Comparison of ENCODE assay signal across 14 cellular contexts in genomic region chr2:236498369-236498768, GRCh38.
DNase-seq lines count a peak whose midpoint lies in the region; ATAC-seq and TF ChIP-seq lines count a peak whose summit lies in the region.
"Had no signal": no experiment of that assay in that cellular context is flagged by ENCODE, and none has a peak within 500 bp of the region (broad histone marks: within the 10 kb centered on the region; RNA-seq: fewer than 3 reads in every experiment).

No MANE protein-coding gene starts in this region.

- H3K79me1 ChIP-seq in IMR-90 (ENCODE audit: low read depth in 1 of 2, low read length in 2 of 2): no peaks in the 10 kb centered on the region

- no peak overlapping the region for H4K8ac ChIP-seq in IMR-90 (ENCODE audit: low read depth in 2 of 2, low read length in 2 of 2)

- H3K27ac ChIP-seq in IMR-90 (ENCODE audit: insufficient read depth, low read length) (no peak overlapping the region), left lung (no peak overlapping the region)
- H3K27ac ChIP-seq: skin epidermis had no signal

- no peak overlapping the region for H3K56ac ChIP-seq in IMR-90 (ENCODE audit: extremely low read depth, insufficient read depth, low read length)

- H3K4me3 ChIP-seq in IMR-90 (ENCODE audit: insufficient read depth, low read depth, low read length): no peak overlapping the region
- no peak overlapping the region for H3K4me3 ChIP-seq in left lung
- H3K4me3 ChIP-seq: skin epidermis had no signal

- TF ChIP-seq POLR2A in IMR-90 (IDR thresholded peaks at IDR 0.05; ENCODE audit: low read depth, low read length): no peak

- H4K20me1 ChIP-seq in IMR-90 (ENCODE audit: insufficient read depth, low read length): no peaks in the 10 kb centered on the region

- POLR2A ChIA-PET in IMR-90 (lab: Charles Lee; ENCODE audit: unreplicated experiment): no interaction called here

- H3K23ac ChIP-seq in IMR-90 (ENCODE audit: low read depth, low read length): no peak overlapping the region

- no peaks in the 10 kb centered on the region for H3K9me1 ChIP-seq in IMR-90 (ENCODE audit: insufficient read depth, low read length)

- H4K91ac ChIP-seq in IMR-90 (ENCODE audit: insufficient read depth, low read depth, low read length): no peak overlapping the region

- no peak overlapping the region for H2AK9ac ChIP-seq in IMR-90 (replicated peaks; ENCODE audit: low read depth, low read length, poor library complexity)

- H3K18ac ChIP-seq in IMR-90 (ENCODE audit: low read depth, low read length): no peak overlapping the region

- no peak overlapping the region for H2BK5ac ChIP-seq in IMR-90 (ENCODE audit: low read depth, low read length, poor library complexity, severe bottlenecking)

- 92% methylated on average over 2 of the region's 7 CpGs; no CpG with 5 or more reads in 1 of the 2 experiments for whole genome bisulfite sequencing in IMR-90 (ENCODE audit: extremely low coverage in 2 of 2, insufficient read length in 1 of 2), 2 experiments

- intact Hi-C loops in IMR-90 (cut with micrococcal nuclease) (no loop called here), left lung (cut with DNase I) (no loop called here)

- no peak overlapping the region for H3K4ac ChIP-seq in IMR-90 (ENCODE audit: low read depth, low read length)

- no peak overlapping the region for H3K4me2 ChIP-seq in IMR-90 (ENCODE audit: low read depth, low read length)

- H3K27me3 ChIP-seq in IMR-90 (ENCODE audit: control insufficient read depth, insufficient read depth, low read length) (no peaks in the 10 kb centered on the region; the same call in 1 of the 2 replicates), left lung (peaks cover 0 to 4% of the 10 kb centered on the region in 2 donors)

- in situ Hi-C loops in ACHN (cut with HindIII; ENCODE audit: low pct_ligation_motif_present, low pct_unique_long_range_greater_than_20kb, low sequenced_read_pairs): no loop called here
- in situ Hi-C loops in IMR-90 (cut with MboI; ENCODE audit: low sequenced_read_pairs): no loop called here

- CTCF ChIA-PET in IMR-90 (lab: Yijun Ruan, JAX): interaction anchor here (0.6 kb wide), 1 partner anchor 15 kb away, joined by 3 read pairs; no protein-coding TSS in a partner anchor

- H3K9ac ChIP-seq in IMR-90 (ENCODE audit: low read depth, low read length): no peak overlapping the region

- no peak overlapping the region for H4K5ac ChIP-seq in IMR-90 (ENCODE audit: low read depth, low read length)

- peak; percentile 25 for DNase-seq in ACHN
- peak; percentile 9 for DNase-seq in IMR-90
- DNase-seq in dedifferentiated amniotic fluid mesenchymal stem cell (ENCODE audit: extremely low spot score): peak; percentile 31
- DNase-seq in left lung: peak; percentile 46 to 55
- no peak for DNase-seq in NCI-H1436 treated with DMSO at 0.1 percent for 48 hours (lab: John Stamatoyannopoulos, UW)
- DNase-seq in NCI-H2171 (lab: John Stamatoyannopoulos, UW): no peak
- DNase-seq in CD1c-positive myeloid dendritic cell (ENCODE audit: extremely low spot score): no peak
- DNase-seq in activated CD4-positive, alpha-beta T cell treated with anti-CD3 and anti-CD28 coated beads for 48 hours: no peak
- DNase-seq: activated CD4-positive, alpha-beta T cell treated with anti-CD3 and anti-CD28 coated beads for 4 hours; activated T-cell treated with anti-CD3 and anti-CD28 coated beads, Interleukin-2, amount 50 U/mL, for 48 hours; left colon; NCI-H146; NCI-H526 had no signal

- no peak overlapping the region for H2AK5ac ChIP-seq in IMR-90 (ENCODE audit: low read depth, low read length)

- dilution Hi-C loops in IMR-90 (cut with HindIII; ENCODE audit: low sequenced_read_pairs, unreplicated experiment): no loop called here

- H3K9me3 ChIP-seq in IMR-90 (ENCODE audit: control insufficient read depth, insufficient read depth, low read length) (no peaks in the 10 kb centered on the region; the same call in 1 of the 2 replicates), left lung (no peaks in the 10 kb centered on the region)

- ATAC-seq in IMR-90 (ENCODE audit: low read depth) (no peak), left lung (peak; percentile 92)
- ATAC-seq: left colon had no signal

- no peak overlapping the region for H2AFZ ChIP-seq in IMR-90 (replicated peaks; ENCODE audit: low read length, poor library complexity)

- no peak overlapping the region for H3K14ac ChIP-seq in IMR-90 (replicated peaks; ENCODE audit: low read depth, low read length)

- TF ChIP-seq CTCF in IMR-90 (conservative IDR thresholded peaks at IDR 0.05; ENCODE audit: low read depth, low read length) (no peak), left lung (IDR thresholded peaks at IDR 0.05) (no peak)

- BruUV-seq in IMR-90 (replicated peaks; lab: Mats Ljungman, UMichigan): no TSS peak

- no peaks in the 10 kb centered on the region for H3K4me1 ChIP-seq in IMR-90 (ENCODE audit: control insufficient read depth, insufficient read depth, low read length)
- H3K4me1 ChIP-seq in left lung: no peaks in the 10 kb centered on the region

- H3K36me3 ChIP-seq in IMR-90 (ENCODE audit: control insufficient read depth, insufficient read depth, low read length) (no peaks in the 10 kb centered on the region), left lung (no peaks in the 10 kb centered on the region)

- H2BK120ac ChIP-seq in IMR-90 (ENCODE audit: low read depth, low read length): no peak overlapping the region

- TF ChIP-seq RAD21 in IMR-90 (IDR thresholded peaks at IDR 0.05; ENCODE audit: low read length): no peak

- no peak overlapping the region for H2BK15ac ChIP-seq in IMR-90 (ENCODE audit: low read depth, low read length)

- H2BK20ac ChIP-seq in IMR-90 (ENCODE audit: low read depth, low read length): no peak overlapping the region

TF ChIP-seq in IMR-90, 13 proteins besides CTCF, POLR2A, EP300 and RAD21:
- TF ChIP-seq USF2 (IDR thresholded peaks at IDR 0.05; ENCODE audit: low read depth, low read length) (no peak), NFE2L2 (IDR thresholded peaks at IDR 0.05; ENCODE audit: low read depth, low read length) (no peak)

Comparison
In these comparisons a context has a peak if more than half of its experiments do, and no peak if none do; other contexts are left out.
1. DNase-seq: peak in ACHN (single experiment), IMR-90 (single experiment), dedifferentiated amniotic fluid mesenchymal stem cell (single experiment) and left lung (2 of 2); none in NCI-H1436 treated with DMSO at 0.1 percent for 48 hours (single experiment), NCI-H2171 (single experiment), CD1c-positive myeloid dendritic cell (single experiment) and activated CD4-positive, alpha-beta T cell treated with anti-CD3 and anti-CD28 coated beads for 48 hours (single experiment).